ENCODE assay signal across 27 cellular contexts in genomic region chr3:168476360-168476980, GRCh38.
DNase-seq lines count a peak whose midpoint lies in the region; ATAC-seq and TF ChIP-seq lines count a peak whose summit lies in the region.
"Had no signal": no experiment of that assay in that cellular context is flagged by ENCODE, and none has a peak within 500 bp of the region (broad histone marks: within the 10 kb centered on the region; RNA-seq: fewer than 3 reads in every experiment).

No MANE protein-coding gene starts in this region.

- H3K36me3 ChIP-seq in right atrium auricular region = no peaks in the 10 kb centered on the region
- H3K36me3 ChIP-seq: ascending aorta, tibial nerve, WERI-Rb-1 had no signal

- no peaks in the 10 kb centered on the region for H3K36me3 Mint-ChIP-seq in brain
- H3K36me3 Mint-ChIP-seq: activated naive CD8-positive, alpha-beta T cell treated with anti-CD3 and anti-CD28 coated beads for 36 hours; CD8-positive, alpha-beta T cell; naive thymus-derived CD4-positive, alpha-beta T cell had no signal

- no peaks in the 10 kb centered on the region for H3K9me3 Mint-ChIP-seq in brain
- H3K9me3 Mint-ChIP-seq: activated naive CD8-positive, alpha-beta T cell treated with anti-CD3 and anti-CD28 coated beads for 36 hours; CD8-positive, alpha-beta T cell; central memory CD8-positive, alpha-beta T cell; GM23338 had no signal

- peak overlapping the region; percentile 5 to 13 for H3K4me3 ChIP-seq in right atrium auricular region
- H3K4me3 ChIP-seq: ascending aorta, GM23338, tibial nerve had no signal

- peaks cover 33% of the 10 kb centered on the region for H3K4me1 Mint-ChIP-seq in brain
- H3K4me1 Mint-ChIP-seq: activated naive CD8-positive, alpha-beta T cell treated with anti-CD3 and anti-CD28 coated beads for 36 hours; B cell; central memory CD8-positive, alpha-beta T cell; naive thymus-derived CD4-positive, alpha-beta T cell had no signal

- H3K27ac Mint-ChIP-seq in brain = peak overlapping the region in 1 of 5 experiments; percentile 30
- H3K27ac Mint-ChIP-seq: activated naive CD8-positive, alpha-beta T cell treated with anti-CD3 and anti-CD28 coated beads for 36 hours; B cell; CD8-positive, alpha-beta T cell; GM23338; naive thymus-derived CD4-positive, alpha-beta T cell had no signal

- no peaks in the 10 kb centered on the region for H3K9me3 ChIP-seq in right atrium auricular region
- H3K9me3 ChIP-seq: ascending aorta, tibial nerve had no signal

- no peak for DNase-seq in right atrium auricular region (ENCODE audit: low spot score)
- no peak for DNase-seq in cardiac septum (ENCODE audit: low spot score)
- DNase-seq in NCI-H774 (lab: John Stamatoyannopoulos, UW) = peak; percentile 15
- peak; percentile 55 for DNase-seq in retina
- no peak for DNase-seq in H4 (ENCODE audit: low spot score)
- DNase-seq in caudate nucleus (lab: John Stamatoyannopoulos, UW) = no peak
- DNase-seq: activated CD4-positive, alpha-beta T cell treated with anti-CD3 and anti-CD28 coated beads for 48 hours; activated effector memory CD4-positive, alpha-beta T cell treated with anti-CD3 and anti-CD28 coated beads, Interleukin-2, amount 50 U/mL, for 16 hours; activated naive CD8-positive, alpha-beta T cell treated with anti-CD3 and anti-CD28 coated beads for 36 hours; activated T-cell treated with anti-CD3 and anti-CD28 coated beads, Interleukin-2, amount 50 U/mL, for 1 hour; CD8-positive, alpha-beta T cell; dermis blood vessel endothelial cell; islet precursor cell; KG1; midbrain; MM.1S; naive thymus-derived CD4-positive, alpha-beta T cell; NCI-H1436 treated with DMSO at 0.1 percent for 48 hours; stimulated activated CD4-positive, alpha-beta T cell treated with anti-CD3 and anti-CD28 coated beads, Interleukin-2, amount 100 ng/mL, for 48 hours; WERI-Rb-1 had no signal

- intact Hi-C loops in cardiac septum (cut with DNase I) = no loop called here

- TF ChIP-seq CTCF in right atrium auricular region (IDR thresholded peaks at IDR 0.05) (no peak), brain (conservative IDR thresholded peaks at IDR 0.05) (no peak)

- ATAC-seq in HG03521 (IDR thresholded peaks at IDR 0.05; ENCODE audit: unreplicated experiment) = no peak
- ATAC-seq: CD8-positive, alpha-beta T cell; GM23338; naive thymus-derived CD4-positive, alpha-beta T cell had no signal

- H3K27ac ChIP-seq in right atrium auricular region (no peak overlapping the region), caudate nucleus (ENCODE audit: low read depth, low read length) (no peak overlapping the region)
- H3K27ac ChIP-seq: ascending aorta, tibial nerve, WERI-Rb-1 had no signal

- H3K4me3 Mint-ChIP-seq in brain = peak overlapping the region in 3 of 5 experiments; percentile 29 to 56 (median 54)
- H3K4me3 Mint-ChIP-seq: activated naive CD8-positive, alpha-beta T cell treated with anti-CD3 and anti-CD28 coated beads for 36 hours; B cell; CD8-positive, alpha-beta T cell; central memory CD8-positive, alpha-beta T cell; GM23338; naive thymus-derived CD4-positive, alpha-beta T cell had no signal

- no peaks in the 10 kb centered on the region for H3K4me1 ChIP-seq in right atrium auricular region
- H3K4me1 ChIP-seq: ascending aorta, tibial nerve had no signal

- peaks cover 3% of the 10 kb centered on the region for H3K27me3 Mint-ChIP-seq in brain
- H3K27me3 Mint-ChIP-seq: activated naive CD8-positive, alpha-beta T cell treated with anti-CD3 and anti-CD28 coated beads for 36 hours; B cell; central memory CD8-positive, alpha-beta T cell; naive thymus-derived CD4-positive, alpha-beta T cell had no signal

- no peaks in the 10 kb centered on the region for H3K27me3 ChIP-seq in right atrium auricular region
- H3K27me3 ChIP-seq: ascending aorta, tibial nerve had no signal

Comparison
In these comparisons a context has a peak if more than half of its experiments do, and no peak if none do; other contexts are left out.
1. DNase-seq: peak in NCI-H774 (single experiment) and retina (single experiment); none in right atrium auricular region (single experiment), cardiac septum (single experiment), H4 (single experiment) and caudate nucleus (0 of 61).